Comparison of ENCODE assay signal across 9 cellular contexts in genomic region chr1:154191990-154192450, GRCh38. TPM values are rescaled to one million over a fixed set of nuclear protein-coding genes. Genes with fewer than 3 reads are reported as not detected.
A peak's percentile ranks its signal among the peaks of the same experiment; 100 is the strongest.
DNase-seq lines count a peak whose midpoint lies in the region; ATAC-seq and TF ChIP-seq lines count a peak whose summit lies in the region.
"Had no signal": no experiment of that assay in that cellular context is flagged by ENCODE, and none has a peak within 500 bp of the region (broad histone marks: within the 10 kb centered on the region; RNA-seq: fewer than 3 reads in every experiment).

Gene TPM3, minus strand, starts transcription at chr1:154192100. Its CDS starts 82 bp downstream, at chr1:154192018.

- TF ChIP-seq CTCF in fibroblast of pulmonary artery (IDR thresholded peaks at IDR 0.05; ENCODE audit: low read length, missing control alignments): no peak
- no peak for TF ChIP-seq CTCF in omental fat pad (IDR thresholded peaks at IDR 0.05)

- ATAC-seq in omental fat pad (ENCODE audit: low FRiP score): no peak
- no peak for ATAC-seq in GM21528 (IDR thresholded peaks at IDR 0.05; ENCODE audit: low FRiP score, unreplicated experiment)
- no peak for ATAC-seq in GM21447 (IDR thresholded peaks at IDR 0.05; ENCODE audit: unreplicated experiment)

- peak within 1 kb of the TSS; percentile 3 for H3K4me3 ChIP-seq in fibroblast of pulmonary artery (replicated peaks; ENCODE audit: low read depth, low read length)
- H3K4me3 ChIP-seq: SK-N-MC had no signal

- DNase-seq in Daoy (ENCODE audit: low read depth) (no peak), RPMI7951 (ENCODE audit: low read depth) (no peak), fibroblast of pulmonary artery (ENCODE audit: low read depth) (peak; percentile 90), omental fat pad (ENCODE audit: low spot score) (no peak), germinal center (ENCODE audit: low spot score) (no peak), NCI-H128 (lab: John Stamatoyannopoulos, UW; ENCODE audit: unreplicated experiment) (no peak)

RNA-seq across cellular contexts. Expression of gene TPM3, which starts in this region (rescaled TPM):
- total RNA-seq in Daoy (2014; rRNA removed; shearing (Covaris generic)): 1,219 and 1,519 TPM in 2 replicates
- 499 and 606 TPM in 2 replicates for total RNA-seq in RPMI7951 (2014; rRNA removed; shearing (Covaris generic))
- 100 to 1,000 TPM; 285 to 611 (median 352) TPM for total RNA-seq in omental fat pad
